In genomic region chr1:28971980-28972771, GRCh38 we compare ENCODE assay signal across 1 cellular context.
TF ChIP-seq lines count a peak whose summit lies in the region.

No MANE protein-coding gene starts in this region.

TF ChIP-seq in HCT116, 20 proteins besides CTCF, POLR2A, EP300 and RAD21 (continued from another document):
- TF ChIP-seq ZBTB33 (IDR thresholded peaks at IDR 0.05; ENCODE audit: extremely low read depth, insufficient replicate concordance, low read length) = no peak
- TF ChIP-seq ZFX (IDR thresholded peaks at IDR 0.05) = no peak
- no peak for TF ChIP-seq REST (IDR thresholded peaks at IDR 0.05; ENCODE audit: low read depth)
- TF ChIP-seq EZH2phosphoT487 (IDR thresholded peaks at IDR 0.05; ENCODE audit: borderline replicate concordance) = no peak
- peak; percentile 76 for TF ChIP-seq SP1 (IDR thresholded peaks at IDR 0.05; ENCODE audit: low read depth)
- TF ChIP-seq TCF7L2 (IDR thresholded peaks at IDR 0.05; ENCODE audit: borderline replicate concordance, extremely low read depth, insufficient read depth, insufficient read length) = no peak
